In genomic region chr3:11272913-11273574, GRCh38 we compare ENCODE assay signal across 8 cellular contexts. TPM values are rescaled to one million over a fixed set of nuclear protein-coding genes. Genes with fewer than 3 reads are reported as not detected.
A peak's percentile ranks its signal among the peaks of the same experiment; 100 is the strongest.
DNase-seq lines count a peak whose midpoint lies in the region; ATAC-seq and TF ChIP-seq lines count a peak whose summit lies in the region.

No MANE protein-coding gene starts in this region.

- ATAC-seq in CD8-positive, alpha-beta T cell, result no peak
- ATAC-seq in HG03025 (IDR thresholded peaks at IDR 0.05; ENCODE audit: low FRiP score, unreplicated experiment), result no peak

- TF ChIP-seq CTCF in CD8-positive, alpha-beta T cell (IDR thresholded peaks at IDR 0.05), result no peak
- TF ChIP-seq CTCF in nephron (IDR thresholded peaks at IDR 0.05; ENCODE audit: unreplicated experiment in 3 of 3), result no peak

- POLR2A ChIA-PET in CD8-positive, alpha-beta T cell (lab: Charles Lee), result interaction anchor here (0.6 to 2.0 kb wide), 10 partner anchors 9 to 574 kb away, joined by 3 to 24 read pairs (median 4); partner anchors contain the start of gene TAMM41

- H3K27me3 Mint-ChIP-seq in CD8-positive, alpha-beta T cell (ENCODE audit: low read depth), result no peaks in the 10 kb centered on the region
- peaks cover 8% of the 10 kb centered on the region for H3K27me3 Mint-ChIP-seq in nephron (ENCODE audit: low read depth)

- H3K4me3 ChIP-seq in CD8-positive, alpha-beta T cell (ENCODE audit: low read depth, low read length), result peak overlapping the region; percentile 96

- intact Hi-C loops in CD8-positive, alpha-beta T cell (cut with DNase I, micrococcal nuclease), result loop anchor here (1.0 to 10.0 kb wide), 16 partner anchors 18 to 1538 kb away; partner anchors contain the start of genes SEC13 (in 2 of the 2), TAMM41 (in 2 of the 2), VGLL4 (in 2 of the 2) and BRK1 (in 1 of the 2)

- CTCF ChIA-PET in CD8-positive, alpha-beta T cell (lab: Charles Lee), result interaction anchor here (1.2 to 1.6 kb wide), 3 partner anchors 17 to 378 kb away, joined by 4 to 7 read pairs (median 5); no protein-coding TSS in a partner anchor

- peak overlapping the region; percentile 97 for H3K27ac ChIP-seq in CD8-positive, alpha-beta T cell (ENCODE audit: low read depth, low read length)

- peaks cover 44% of the 10 kb centered on the region for H3K36me3 Mint-ChIP-seq in CD8-positive, alpha-beta T cell
- peaks cover 15% of the 10 kb centered on the region for H3K36me3 Mint-ChIP-seq in nephron (ENCODE audit: low read depth)

- no peaks in the 10 kb centered on the region for H3K9me3 ChIP-seq in CD8-positive, alpha-beta T cell (ENCODE audit: low read length)

- H3K36me3 ChIP-seq in CD8-positive, alpha-beta T cell (ENCODE audit: insufficient read depth, low read length), result no peaks in the 10 kb centered on the region

- H3K4me1 ChIP-seq in CD8-positive, alpha-beta T cell (ENCODE audit: insufficient read depth, low read length), result peaks cover 23% of the 10 kb centered on the region

- H3K27ac Mint-ChIP-seq in CD8-positive, alpha-beta T cell, result peak overlapping the region; percentile 99
- H3K27ac Mint-ChIP-seq in nephron, result peak overlapping the region; percentile 94 to 96 (median 95)

- H3K4me1 Mint-ChIP-seq in CD8-positive, alpha-beta T cell (ENCODE audit: low read depth), result peaks cover 53% of the 10 kb centered on the region
- peaks cover 18% of the 10 kb centered on the region for H3K4me1 Mint-ChIP-seq in nephron

- peak overlapping the region; percentile 96 for H3K4me3 Mint-ChIP-seq in CD8-positive, alpha-beta T cell
- H3K4me3 Mint-ChIP-seq in nephron, result peak overlapping the region; percentile 92 to 98 (median 96)

- DNase-seq in CD8-positive, alpha-beta T cell, result no peak
- DNase-seq in NAMALWA (ENCODE audit: low spot score) (peak; percentile 44), dermis blood vessel endothelial cell (peak; percentile 24), amniotic stem cell (lab: John Stamatoyannopoulos, UW) (no peak), AG08396 (ENCODE audit: low spot score) (no peak)
- DNase-seq in activated CD8-positive, alpha-beta memory T cell treated with anti-CD3 and anti-CD28 coated beads for 24 hours, result no peak

- no peaks in the 10 kb centered on the region for H3K9me3 Mint-ChIP-seq in CD8-positive, alpha-beta T cell
- no peaks in the 10 kb centered on the region for H3K9me3 Mint-ChIP-seq in nephron

- no peaks in the 10 kb centered on the region for H3K27me3 ChIP-seq in CD8-positive, alpha-beta T cell (ENCODE audit: insufficient read depth, low read length)

RNA-seq across cellular contexts. Expression of gene ATG7, which starts 0.8 kb away (rescaled TPM):
- 10 to 100 TPM; 21.3 to 23.8 TPM for total RNA-seq in CD8-positive, alpha-beta T cell
- 80.8 and 102 TPM in 2 replicates for total RNA-seq in dermis blood vessel endothelial cell

Comparison
In these comparisons a context has a peak if more than half of its experiments do, and no peak if none do; other contexts are left out.
1. DNase-seq: peak in NAMALWA (single experiment) and dermis blood vessel endothelial cell (single experiment); none in CD8-positive, alpha-beta T cell (0 of 7), amniotic stem cell (single experiment), AG08396 (single experiment) and activated CD8-positive, alpha-beta memory T cell treated with anti-CD3 and anti-CD28 coated beads for 24 hours (single experiment).